ENCODE assay signal across 35 cellular contexts in genomic region chr13:45166858-45167257, GRCh38. TPM values are rescaled to one million over a fixed set of nuclear protein-coding genes. Genes with fewer than 3 reads are reported as not detected.
"Had no signal": no experiment of that assay in that cellular context is flagged by ENCODE, and none has a peak within 500 bp of the region (broad histone marks: within the 10 kb centered on the region; RNA-seq: fewer than 3 reads in every experiment).

No MANE protein-coding gene starts in this region.

- H3K36me3 ChIP-seq: adrenal gland had no signal

- ATAC-seq: activated T-cell treated with anti-CD3 and anti-CD28 coated beads, Interleukin-2, amount 50 U/mL, for 72 hours; activated T-helper 17 cell treated with anti-CD3 and anti-CD28 coated beads, Interleukin-2, amount 50 U/mL, for 72 hours; PC-3 had no signal

- H3K4me1 Mint-ChIP-seq: activated CD4-positive, alpha-beta memory T cell treated with anti-CD3 and anti-CD28 coated beads, Interleukin-2, amount 10 ng/mL, durations not matched to agents 7 days and 5 days had no signal

- H3K27me3 ChIP-seq: adrenal gland, MG63, SJSA1 had no signal

- H3K27me3 Mint-ChIP-seq: activated CD4-positive, alpha-beta memory T cell treated with anti-CD3 and anti-CD28 coated beads, Interleukin-2, amount 10 ng/mL, durations not matched to agents 7 days and 5 days; activated naive CD4-positive, alpha-beta T cell treated with anti-CD3 and anti-CD28 coated beads, Interleukin-2, amount 50 U/mL, for 24 hours; activated T-helper 17 cell treated with anti-CD3 and anti-CD28 coated beads, Interleukin-2, amount 50 U/mL, for 72 hours; brain had no signal

- H3K9me3 ChIP-seq: adrenal gland, MG63, SJSA1 had no signal

- H3K27ac ChIP-seq: adrenal gland, WERI-Rb-1 had no signal

- DNase-seq: activated CD4-positive, alpha-beta memory T cell treated with anti-CD3 and anti-CD28 coated beads, Interleukin-2, amount 10 ng/mL, durations not matched to agents 7 days and 5 days; activated CD4-positive, alpha-beta T cell treated with anti-CD3 and anti-CD28 coated beads for 1 hour; activated CD4-positive, alpha-beta T cell treated with anti-CD3 and anti-CD28 coated beads for 48 hours; activated CD4-positive, CD25-positive, alpha-beta regulatory T cell; activated gamma-delta T cell; activated naive CD4-positive, alpha-beta T cell treated with Interleukin-2 at 50 U/mL for 16 hours; activated T-cell treated with anti-CD3 and anti-CD28 coated beads, Interleukin-2, amount 50 U/mL, for 1 hour; activated T-cell treated with anti-CD3 and anti-CD28 coated beads, Interleukin-2, amount 50 U/mL, for 72 hours; adrenal gland; central memory CD4-positive, alpha-beta T cell; Kasumi-1; KG1; MG63; MV-4-11; NCI-H1092; NCI-H1436 treated with DMSO at 0.1 percent for 48 hours; NCI-H1694 treated with DMSO at 0.1 percent for 48 hours; NCI-H2029; NCI-H345; NCI-H510A; NCI-H526; NCI-H748 treated with DMSO at 0.1 percent for 48 hours; NK-92 treated with Interleukin-12 subunit alpha and Interleukin-12 subunit beta, amount 100 ng/mL, for 24 hours; PC-3; SHP77 treated with DMSO at 0.1 percent for 48 hours; T1000; WERI-Rb-1 had no signal

- H3K4me3 ChIP-seq: adrenal gland, MG63, SJSA1 had no signal

- H3K4me3 Mint-ChIP-seq: activated CD4-positive, alpha-beta memory T cell treated with anti-CD3 and anti-CD28 coated beads, Interleukin-2, amount 10 ng/mL, durations not matched to agents 7 days and 5 days; activated naive CD4-positive, alpha-beta T cell treated with anti-CD3 and anti-CD28 coated beads, Interleukin-2, amount 50 U/mL, for 24 hours; activated T-cell treated with anti-CD3 and anti-CD28 coated beads, Interleukin-2, amount 50 U/mL, for 72 hours; activated T-helper 17 cell treated with anti-CD3 and anti-CD28 coated beads, Interleukin-2, amount 50 U/mL, for 72 hours; brain had no signal

- H3K27ac Mint-ChIP-seq: activated CD4-positive, alpha-beta memory T cell treated with anti-CD3 and anti-CD28 coated beads, Interleukin-2, amount 10 ng/mL, durations not matched to agents 7 days and 5 days; activated naive CD4-positive, alpha-beta T cell treated with anti-CD3 and anti-CD28 coated beads, Interleukin-2, amount 50 U/mL, for 24 hours; activated T-cell treated with anti-CD3 and anti-CD28 coated beads, Interleukin-2, amount 50 U/mL, for 72 hours had no signal

- H3K9me3 Mint-ChIP-seq: activated CD4-positive, alpha-beta memory T cell treated with anti-CD3 and anti-CD28 coated beads, Interleukin-2, amount 10 ng/mL, durations not matched to agents 7 days and 5 days; activated naive CD4-positive, alpha-beta T cell treated with anti-CD3 and anti-CD28 coated beads, Interleukin-2, amount 50 U/mL, for 24 hours; activated T-cell treated with anti-CD3 and anti-CD28 coated beads, Interleukin-2, amount 50 U/mL, for 72 hours; activated T-helper 17 cell treated with anti-CD3 and anti-CD28 coated beads, Interleukin-2, amount 50 U/mL, for 72 hours; brain had no signal

RNA-seq across cellular contexts. Expression of gene KCTD4, which starts 34.0 kb away (rescaled TPM):
- total RNA-seq: activated CD4-positive, alpha-beta memory T cell treated with anti-CD3 and anti-CD28 coated beads, Interleukin-2, amount 10 ng/mL, durations not matched to agents 7 days and 5 days; activated CD8-positive, alpha-beta memory T cell treated with anti-CD3 and anti-CD28 coated beads for 36 hours; activated T-cell treated with anti-CD3 and anti-CD28 coated beads, Interleukin-2, amount 50 U/mL, for 72 hours; activated T-helper 17 cell treated with anti-CD3 and anti-CD28 coated beads, Interleukin-2, amount 50 U/mL, for 72 hours; adrenal gland; bronchial epithelial cell; PC-3; T-helper 1 cell treated with Interleukin-12 subunit alpha and Interleukin-12 subunit beta and Interleukin-4 antibody, amounts not matched to agents 30 ng/mL and 1 ng/mL, for 36 hours; T-helper 2 cell treated with Interferon-gamma antibody and Interleukin-4, amounts not matched to agents 100 ng/mL and 5 ng/mL, for 36 hours had no signal
